ENCODE assay signal across 9 cellular contexts in the genomic region with DNA sequence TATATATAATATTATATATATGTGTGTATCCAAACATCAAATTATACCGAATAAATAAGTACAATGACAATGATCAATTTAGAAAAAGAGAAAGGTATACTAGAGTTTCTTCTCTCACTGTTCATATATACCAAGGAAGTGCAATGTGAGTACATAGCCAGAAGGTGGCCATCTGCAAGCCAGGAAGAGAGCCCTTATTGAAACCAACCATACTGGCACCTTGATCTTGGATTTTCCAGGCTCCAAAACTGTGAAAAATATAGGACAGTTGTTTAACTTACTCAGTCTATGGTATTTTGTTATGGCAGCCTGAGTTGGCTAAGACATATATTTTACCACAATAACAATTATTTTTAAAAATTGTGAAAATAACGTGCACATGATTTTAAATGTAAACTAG.
DNase-seq lines count a peak whose midpoint lies in the region; ATAC-seq and TF ChIP-seq lines count a peak whose summit lies in the region.
"Had no signal": no experiment of that assay in that cellular context is flagged by ENCODE, and none has a peak within 500 bp of the region (broad histone marks: within the 10 kb centered on the region; RNA-seq: fewer than 3 reads in every experiment).

No MANE protein-coding gene starts in this region.

- no peaks in the 10 kb centered on the region for H3K9me3 Mint-ChIP-seq in type B pancreatic cell
- H3K9me3 Mint-ChIP-seq: memory B cell had no signal

- H3K4me3 ChIP-seq in PC-9 (no peak overlapping the region), fibroblast of the aortic adventitia (ENCODE audit: low read depth, low read length) (no peak overlapping the region)

- no peak overlapping the region for H3K27ac Mint-ChIP-seq in type B pancreatic cell
- H3K27ac Mint-ChIP-seq: memory B cell had no signal

- H3K27ac ChIP-seq in PC-9, result no peak overlapping the region

- no peaks in the 10 kb centered on the region for H3K36me3 Mint-ChIP-seq in type B pancreatic cell
- H3K36me3 Mint-ChIP-seq: memory B cell had no signal

- ATAC-seq in GM19463 (IDR thresholded peaks at IDR 0.05; ENCODE audit: unreplicated experiment) (peak; percentile 86), HG03460 (IDR thresholded peaks at IDR 0.05; ENCODE audit: unreplicated experiment) (peak; percentile 86)

- H3K36me3 ChIP-seq in PC-9 (ENCODE audit: low read depth), result no peaks in the 10 kb centered on the region

- no peaks in the 10 kb centered on the region for H3K4me1 ChIP-seq in PC-9 (replicated peaks; ENCODE audit: insufficient read depth)

- no peaks in the 10 kb centered on the region for H3F3A ChIP-seq in PC-9 (ENCODE audit: insufficient read depth, low read depth)

- H3K9me3 ChIP-seq in PC-9 (ENCODE audit: insufficient read depth, low read depth), result no peaks in the 10 kb centered on the region

- H3K27me3 Mint-ChIP-seq in type B pancreatic cell, result no peaks in the 10 kb centered on the region
- H3K27me3 Mint-ChIP-seq: memory B cell had no signal

- peak; percentile 74 for DNase-seq in DMS53 (lab: John Stamatoyannopoulos, UW)
- no peak for DNase-seq in PC-9
- DNase-seq in fibroblast of the aortic adventitia (ENCODE audit: low read depth), result peak; percentile 20
- no peak for DNase-seq in type B pancreatic cell (ENCODE audit: extremely low spot score, unreplicated experiment)
- DNase-seq in GOT3 (lab: John Stamatoyannopoulos, UW), result no peak
- DNase-seq in amygdala (lab: John Stamatoyannopoulos, UW), result no peak

- CTCF ChIA-PET in PC-9 (lab: Charles Lee), result no interaction called here

- no peaks in the 10 kb centered on the region for H3K4me1 Mint-ChIP-seq in type B pancreatic cell (ENCODE audit: unreplicated experiment)
- H3K4me1 Mint-ChIP-seq: memory B cell had no signal

- H3K9me2 ChIP-seq in PC-9 (ENCODE audit: insufficient read depth), result no peaks in the 10 kb centered on the region

- no peaks in the 10 kb centered on the region for H3K27me3 ChIP-seq in PC-9 (ENCODE audit: insufficient read depth, low read depth)

- no peak overlapping the region for H2AFZ ChIP-seq in PC-9

- H3K4me2 ChIP-seq in PC-9, result no peak overlapping the region

- peak; percentile 59 for TF ChIP-seq CTCF in PC-9 (conservative IDR thresholded peaks at IDR 0.05)
- TF ChIP-seq CTCF in fibroblast of the aortic adventitia (IDR thresholded peaks at IDR 0.05; ENCODE audit: insufficient read depth, low read length), result peak; percentile 66
- TF ChIP-seq CTCF in type B pancreatic cell (conservative IDR thresholded peaks at IDR 0.05), result peak; percentile 76

- intact Hi-C loops in PC-9 (cut with micrococcal nuclease; ENCODE audit: unreplicated experiment), result no loop called here

- no TSS peak for BruUV-seq in PC-9 (replicated peaks; lab: Mats Ljungman, UMichigan)

- H4K20me1 ChIP-seq in PC-9 (ENCODE audit: insufficient read depth), result no peaks in the 10 kb centered on the region

- no peak overlapping the region for H3K4me3 Mint-ChIP-seq in type B pancreatic cell
- H3K4me3 Mint-ChIP-seq: memory B cell had no signal

- POLR2A ChIA-PET in PC-9 (lab: Charles Lee; ENCODE audit: unreplicated experiment), result no interaction called here

- H3K79me2 ChIP-seq in PC-9 (ENCODE audit: low read depth), result no peaks in the 10 kb centered on the region

Comparison
In these comparisons a context has a peak if more than half of its experiments do, and no peak if none do; other contexts are left out.
1. DNase-seq: peak in DMS53 (single experiment) and fibroblast of the aortic adventitia (single experiment); none in PC-9 (0 of 2), type B pancreatic cell (single experiment), GOT3 (single experiment) and amygdala (0 of 56).
2. Peak in every context shown above with its lines, with median percentiles within 50 percentile points of each other: CTCF ChIP-seq.